Comparison of ENCODE assay signal across 1 cellular context in genomic region chr6:25278914-25279747, GRCh38.
TF ChIP-seq lines count a peak whose summit lies in the region.

CARMIL1 (plus strand) TSS chr6:25279374; CDS start chr6:25279796, 422 bp downstream.

TF ChIP-seq in HEK293, 187 proteins besides CTCF, POLR2A, EP300 and RAD21 (continued from another document and continues in another):
- no peak for TF ChIP-seq ELK4 (IDR thresholded peaks at IDR 0.05; ENCODE audit: borderline replicate concordance, low read depth, low read length)
- peak; percentile 71; the same call in 1 of the 2 replicates for TF ChIP-seq ZNF501 (tag by site-specific recombination; IDR thresholded peaks at IDR 0.05)
- TF ChIP-seq ZNF366 (tag by site-specific recombination; conservative IDR thresholded peaks at IDR 0.05): peak; percentile 84
- peak; percentile 71 for TF ChIP-seq GLIS1 (tag by site-specific recombination; IDR thresholded peaks at IDR 0.05)
- TF ChIP-seq PATZ1 (tag by site-specific recombination; IDR thresholded peaks at IDR 0.05): peak; percentile 84
- no peak for TF ChIP-seq ZNF416 (tag by site-specific recombination; IDR thresholded peaks at IDR 0.05)
- TF ChIP-seq ZEB2 (tag by site-specific recombination; IDR thresholded peaks at IDR 0.05): peak; percentile 81
- TF ChIP-seq ZNF2 (tag by site-specific recombination; IDR thresholded peaks at IDR 0.05): no peak
- no peak for TF ChIP-seq ZNF830 (tag by site-specific recombination; IDR thresholded peaks at IDR 0.05; ENCODE audit: low read depth)
- peak; percentile 35 for TF ChIP-seq ZNF341 (tag by site-specific recombination; IDR thresholded peaks at IDR 0.05; ENCODE audit: low read depth)
- TF ChIP-seq MYNN (tag by site-specific recombination; IDR thresholded peaks at IDR 0.05; ENCODE audit: borderline replicate concordance): no peak
- TF ChIP-seq REST (tag by site-specific recombination; IDR thresholded peaks at IDR 0.05): no peak
- no peak for TF ChIP-seq BCL6B (tag by site-specific recombination; IDR thresholded peaks at IDR 0.05)
- no peak for TF ChIP-seq ZNF391 (tag by site-specific recombination; IDR thresholded peaks at IDR 0.05; ENCODE audit: borderline replicate concordance, low read depth)
- TF ChIP-seq ZFP69B (tag by site-specific recombination; IDR thresholded peaks at IDR 0.05): 0 out of 2 replicates have a peak, but pooled peaks have one; percentile 18
- peak; percentile 28; the same call in 1 of the 2 replicates for TF ChIP-seq MZF1 (tag by site-specific recombination; IDR thresholded peaks at IDR 0.05; ENCODE audit: borderline replicate concordance)
- TF ChIP-seq ZNF544 (tag by site-specific recombination; IDR thresholded peaks at IDR 0.05): no peak
- peak; percentile 96 for TF ChIP-seq ZNF398 (tag by site-specific recombination; IDR thresholded peaks at IDR 0.05)
- TF ChIP-seq GFI1B (tag by site-specific recombination; IDR thresholded peaks at IDR 0.05): no peak
- no peak for TF ChIP-seq ZNF132 (tag by site-specific recombination; IDR thresholded peaks at IDR 0.05; ENCODE audit: borderline replicate concordance)
- TF ChIP-seq PBX3 (CRISPR knock-in tag; IDR thresholded peaks at IDR 0.05): peak; percentile 60
- 0 out of 2 replicates have a peak, but pooled peaks have one; percentile 21 for TF ChIP-seq ZNF596 (tag by site-specific recombination; IDR thresholded peaks at IDR 0.05)
- no peak for TF ChIP-seq ZNF560 (tag by site-specific recombination; IDR thresholded peaks at IDR 0.05; ENCODE audit: borderline replicate concordance)
- TF ChIP-seq ZNF660 (tag by site-specific recombination; IDR thresholded peaks at IDR 0.05): peak; percentile 57; the same call in 1 of the 2 replicates
- peak; percentile 39 for TF ChIP-seq ZNF10 (tag by site-specific recombination; IDR thresholded peaks at IDR 0.05)
- peak; percentile 53; the same call in 1 of the 2 replicates for TF ChIP-seq ZFP37 (tag by site-specific recombination; IDR thresholded peaks at IDR 0.05)
- TF ChIP-seq ZNF629 (tag by site-specific recombination; IDR thresholded peaks at IDR 0.05): 0 out of 2 replicates have a peak, but pooled peaks have one; percentile 46
- TF ChIP-seq HOXD13 (CRISPR knock-in tag; IDR thresholded peaks at IDR 0.05; ENCODE audit: borderline replicate concordance): 0 out of 2 replicates have a peak, but pooled peaks have one; percentile 41
- TF ChIP-seq ZNF843 (tag by site-specific recombination; IDR thresholded peaks at IDR 0.05): no peak
- TF ChIP-seq ZNF324 (tag by site-specific recombination; IDR thresholded peaks at IDR 0.05): 0 out of 2 replicates have a peak, but pooled peaks have one; percentile 18
- no peak for TF ChIP-seq ZNF16 (tag by site-specific recombination; IDR thresholded peaks at IDR 0.05; ENCODE audit: low read depth)
- no peak; the same call in none of the 2 replicates for TF ChIP-seq ZFHX2 (tag by site-specific recombination; conservative IDR thresholded peaks at IDR 0.05)
- peak; percentile 49; the same call in 1 of the 2 replicates for TF ChIP-seq ZNF610 (tag by site-specific recombination; IDR thresholded peaks at IDR 0.05; ENCODE audit: borderline replicate concordance)
- TF ChIP-seq ZNF768 (tag by site-specific recombination; IDR thresholded peaks at IDR 0.05): no peak
- TF ChIP-seq ZNF157 (tag by site-specific recombination; IDR thresholded peaks at IDR 0.05): no peak
- peak; percentile 50; the same call in 1 of the 2 replicates for TF ChIP-seq ZBTB20 (tag by site-specific recombination; IDR thresholded peaks at IDR 0.05)
- no peak for TF ChIP-seq ZNF26 (tag by site-specific recombination; IDR thresholded peaks at IDR 0.05)
- peak; percentile 87 for TF ChIP-seq SP2 (tag by site-specific recombination; IDR thresholded peaks at IDR 0.05)
- peak; percentile 94 for TF ChIP-seq KLF8 (tag by site-specific recombination; IDR thresholded peaks at IDR 0.05)
- no peak for TF ChIP-seq ZNF571 (tag by site-specific recombination; IDR thresholded peaks at IDR 0.05)
- no peak for TF ChIP-seq ZNF140 (tag by site-specific recombination; IDR thresholded peaks at IDR 0.05)
- TF ChIP-seq GLIS2 (tag by site-specific recombination; IDR thresholded peaks at IDR 0.05): peak; percentile 85
- no peak for TF ChIP-seq FEZF1 (tag by site-specific recombination; IDR thresholded peaks at IDR 0.05)
- no peak for TF ChIP-seq ZNF239 (tag by site-specific recombination; IDR thresholded peaks at IDR 0.05)
- no peak for TF ChIP-seq ZNF645 (tag by site-specific recombination; IDR thresholded peaks at IDR 0.05)
- peak; percentile 67 for TF ChIP-seq ZSCAN30 (tag by site-specific recombination; IDR thresholded peaks at IDR 0.05)
